ENCODE assay signal across 27 cellular contexts in genomic region chr6:15470746-15471145, GRCh38.
"Had no signal": no experiment of that assay in that cellular context is flagged by ENCODE, and none has a peak within 500 bp of the region (broad histone marks: within the 10 kb centered on the region; RNA-seq: fewer than 3 reads in every experiment).

No MANE protein-coding gene starts in this region.

- H3K27me3 Mint-ChIP-seq: naive thymus-derived CD8-positive, alpha-beta T cell; natural killer cell treated with Interleukin-12 subunit alpha and Interleukin-12 subunit beta and Interleukin-15 and Interleukin-18, amount 100 ng/mL, for 72 hours; progenitor cell of endocrine pancreas; stimulated activated naive B cell treated with anti-CD40 and anti-IgM and Interleukin-4, amounts not matched to agents 10 μg/mL and 1 μg/mL and 100 μg/mL, for 72 hours; stimulated activated naive CD8-positive, alpha-beta T cell treated with anti-CD3 and anti-CD28 coated beads, Interleukin-15, Interleukin-2, amounts not matched to agents 100 ng/mL and 50 ng/mL, for 24 hours had no signal

- H3K4me3 Mint-ChIP-seq: naive thymus-derived CD8-positive, alpha-beta T cell; natural killer cell treated with Interleukin-12 subunit alpha and Interleukin-12 subunit beta and Interleukin-15 and Interleukin-18, amount 100 ng/mL, for 72 hours; neural progenitor cell; stimulated activated effector memory CD8-positive, alpha-beta T cell treated with anti-CD3 and anti-CD28 coated beads, Interleukin-12 subunit alpha, Interleukin-12 subunit beta, amount 100 ng/mL, for 72 hours; stimulated activated naive B cell treated with anti-CD40 and anti-IgM and Interleukin-4, amounts not matched to agents 10 μg/mL and 1 μg/mL and 100 μg/mL, for 72 hours; stimulated activated naive CD8-positive, alpha-beta T cell treated with anti-CD3 and anti-CD28 coated beads, Interleukin-15, Interleukin-2, amounts not matched to agents 100 ng/mL and 50 ng/mL, for 24 hours had no signal

- H3K9me3 Mint-ChIP-seq: naive thymus-derived CD8-positive, alpha-beta T cell; natural killer cell treated with Interleukin-12 subunit alpha and Interleukin-12 subunit beta and Interleukin-15 and Interleukin-18, amount 100 ng/mL, for 72 hours; neural progenitor cell; stimulated activated effector memory CD8-positive, alpha-beta T cell treated with anti-CD3 and anti-CD28 coated beads, Interleukin-12 subunit alpha, Interleukin-12 subunit beta, amount 100 ng/mL, for 72 hours; stimulated activated naive B cell treated with anti-CD40 and anti-IgM and Interleukin-4, amounts not matched to agents 10 μg/mL and 1 μg/mL and 100 μg/mL, for 72 hours; stimulated activated naive CD8-positive, alpha-beta T cell treated with anti-CD3 and anti-CD28 coated beads, Interleukin-15, Interleukin-2, amounts not matched to agents 100 ng/mL and 50 ng/mL, for 24 hours had no signal

- ATAC-seq: naive thymus-derived CD8-positive, alpha-beta T cell; natural killer cell treated with Interleukin-12 subunit alpha and Interleukin-12 subunit beta and Interleukin-15 and Interleukin-18, amount 100 ng/mL, for 72 hours; psoas muscle; right cardiac atrium; right lobe of liver; stimulated activated effector memory CD8-positive, alpha-beta T cell treated with anti-CD3 and anti-CD28 coated beads, Interleukin-12 subunit alpha, Interleukin-12 subunit beta, amount 100 ng/mL, for 72 hours; stimulated activated naive B cell treated with anti-CD40 and anti-IgM and Interleukin-4, amounts not matched to agents 10 μg/mL and 1 μg/mL and 100 μg/mL, for 72 hours had no signal

- H3K27ac Mint-ChIP-seq: naive thymus-derived CD8-positive, alpha-beta T cell; natural killer cell treated with Interleukin-12 subunit alpha and Interleukin-12 subunit beta and Interleukin-15 and Interleukin-18, amount 100 ng/mL, for 72 hours; neural progenitor cell; progenitor cell of endocrine pancreas; stimulated activated effector memory CD8-positive, alpha-beta T cell treated with anti-CD3 and anti-CD28 coated beads, Interleukin-12 subunit alpha, Interleukin-12 subunit beta, amount 100 ng/mL, for 72 hours; stimulated activated naive B cell treated with anti-CD40 and anti-IgM and Interleukin-4, amounts not matched to agents 10 μg/mL and 1 μg/mL and 100 μg/mL, for 72 hours; stimulated activated naive CD8-positive, alpha-beta T cell treated with anti-CD3 and anti-CD28 coated beads, Interleukin-15, Interleukin-2, amounts not matched to agents 100 ng/mL and 50 ng/mL, for 24 hours had no signal

- H3K4me2 ChIP-seq: neural progenitor cell had no signal

- DNase-seq: naive thymus-derived CD8-positive, alpha-beta T cell; occipital lobe; ovary; posterior cingulate gyrus; psoas muscle; right cardiac atrium; right lobe of liver; sigmoid colon; small intestine; stimulated activated CD4-positive, alpha-beta T cell treated with anti-CD3 and anti-CD28 coated beads, Interleukin-15, amount 100 ng/mL, for 24 hours; stimulated activated CD4-positive, alpha-beta T cell treated with anti-CD3 and anti-CD28 coated beads, Interleukin-2, amount 100 ng/mL, for 24 hours; stimulated activated CD4-positive, alpha-beta T cell treated with anti-CD3 and anti-CD28 coated beads, Interleukin-2, amount 100 ng/mL, for 48 hours; stimulated activated CD4-positive, alpha-beta T cell treated with anti-CD3 and anti-CD28 coated beads, Interleukin-4, amount 100 ng/mL, for 24 hours; stimulated activated naive B cell treated with anti-CD40 and anti-IgM and Interleukin-4, amounts not matched to agents 10 μg/mL and 1 μg/mL and 100 μg/mL, for 72 hours; stimulated activated naive CD4-positive, alpha-beta T cell treated with Interleukin-2 at 50 U/mL for 16 hours; stomach; thyroid gland; upper lobe of left lung had no signal

- H3K4me3 ChIP-seq: neural progenitor cell, ovary, psoas muscle, right lobe of liver, sigmoid colon, stomach, thoracic aorta, thyroid gland, tibial nerve, upper lobe of left lung, vagina had no signal

- H3K9me3 ChIP-seq: ovary, psoas muscle, right lobe of liver, sigmoid colon, stomach, thoracic aorta, thyroid gland, tibial nerve, upper lobe of left lung, vagina had no signal

- H3K27me3 ChIP-seq: neural progenitor cell, ovary, right lobe of liver, sigmoid colon, stomach, thyroid gland, tibial nerve, upper lobe of left lung, vagina had no signal

- H3K4me1 ChIP-seq: neural progenitor cell, right lobe of liver, vagina had no signal

- H3K27ac ChIP-seq: neural progenitor cell, ovary, parathyroid adenoma, psoas muscle, right lobe of liver, sigmoid colon, stomach, thoracic aorta, thyroid gland, tibial nerve, upper lobe of left lung, vagina had no signal

- H3K79me2 ChIP-seq: parathyroid adenoma had no signal

- H3K36me3 ChIP-seq: ovary, thoracic aorta, thyroid gland had no signal

- H2AFZ ChIP-seq: neural progenitor cell, parathyroid adenoma had no signal
